21 cellular contexts compared by ENCODE assay signal in the genomic region with DNA sequence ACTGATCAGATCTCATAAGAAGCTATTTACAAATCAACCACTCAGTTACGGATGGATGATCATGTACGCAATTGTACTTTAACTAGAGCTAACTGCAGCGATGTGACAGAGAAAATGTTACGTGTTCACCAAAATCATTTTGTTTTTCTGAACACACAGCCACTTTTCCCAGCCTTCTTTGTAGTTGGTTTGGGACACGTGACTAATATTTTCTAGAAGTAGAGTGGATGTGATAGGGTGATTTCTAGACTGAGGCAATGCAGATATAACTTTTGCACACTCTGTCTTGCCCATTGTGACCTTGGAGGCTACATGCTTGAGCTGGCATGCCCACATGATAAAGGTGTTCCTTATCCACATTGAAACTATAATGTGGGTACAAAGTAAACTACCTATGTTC. TPM values are rescaled to one million over a fixed set of nuclear protein-coding genes. Genes with fewer than 3 reads are reported as not detected.
DNase-seq lines count a peak whose midpoint lies in the region; ATAC-seq and TF ChIP-seq lines count a peak whose summit lies in the region.
"Had no signal": no experiment of that assay in that cellular context is flagged by ENCODE, and none has a peak within 500 bp of the region (broad histone marks: within the 10 kb centered on the region; RNA-seq: fewer than 3 reads in every experiment).

No MANE protein-coding gene starts in this region.

- dilution Hi-C loops in IMR-90 (cut with HindIII; ENCODE audit: low sequenced_read_pairs, unreplicated experiment), result no loop called here

- intact Hi-C loops in activated CD4-positive, alpha-beta T cell treated with anti-CD3 and anti-CD28 coated beads, Interleukin-2, amount 10 ng/mL, durations not matched to agents 24 days and 14 days (cut with micrococcal nuclease), result no loop called here
- intact Hi-C loops in IMR-90 (cut with micrococcal nuclease), result no loop called here

- no peak overlapping the region for H3K56ac ChIP-seq in IMR-90 (ENCODE audit: extremely low read depth, insufficient read depth, low read length)

- no peak overlapping the region for H2BK20ac ChIP-seq in IMR-90 (ENCODE audit: low read depth, low read length)

- DNase-seq in activated CD4-positive, alpha-beta T cell treated with anti-CD3 and anti-CD28 coated beads, Interleukin-2, amount 10 ng/mL, durations not matched to agents 24 days and 14 days, result peak; percentile 37
- DNase-seq in activated CD4-positive, alpha-beta T cell treated with anti-CD3 and anti-CD28 coated beads, Interleukin-2, amount 50 U/mL, for 4 hours, result no peak
- peak; percentile 61 for DNase-seq in DMS53 (lab: John Stamatoyannopoulos, UW)
- DNase-seq in IMR-90, result no peak
- DNase-seq in osteocyte (ENCODE audit: extremely low spot score, unreplicated experiment), result peak; percentile 2
- no peak for DNase-seq in UCSD-AML1 (lab: John Stamatoyannopoulos, UW; ENCODE audit: unreplicated experiment)
- no peak for DNase-seq in stimulated activated CD4-positive, alpha-beta T cell treated with anti-CD3 and anti-CD28 coated beads, Interleukin-4, amount 100 ng/mL, for 1 hour
- DNase-seq in stimulated activated naive CD4-positive, alpha-beta T cell (lab: John Stamatoyannopoulos, UW), result no peak
- DNase-seq: AML-193; BE2C; CD4-positive, alpha-beta T cell; CD8-positive, alpha-beta memory T cell; DMS 273 treated with DMSO at 0.1 percent for 48 hours; DND-41; H9 had no signal

- CTCF ChIA-PET in IMR-90 (lab: Yijun Ruan, JAX), result interaction anchor here (1.9 kb wide), 1 partner anchor 9 kb away, joined by 7 read pairs; a partner anchor contains a TSS

- H3K4me2 ChIP-seq in IMR-90 (ENCODE audit: low read depth, low read length), result no peak overlapping the region
- H3K4me2 ChIP-seq: BLaER1 treated with 17β-estradiol and CSF1 and Interleukin-3, amounts not matched to agents 10 nM and 100 nM; GM23338 had no signal

- no peak overlapping the region for H2AK5ac ChIP-seq in IMR-90 (ENCODE audit: low read depth, low read length)

- H4K8ac ChIP-seq in IMR-90 (ENCODE audit: low read depth in 2 of 2, low read length in 2 of 2), result no peak overlapping the region

- no peak overlapping the region for H3K27ac ChIP-seq in IMR-90 (ENCODE audit: insufficient read depth, low read length)
- H3K27ac ChIP-seq: BLaER1 treated with 17β-estradiol and CSF1 and Interleukin-3, amounts not matched to agents 10 nM and 100 nM had no signal

- no peaks in the 10 kb centered on the region for H3K36me3 ChIP-seq in IMR-90 (ENCODE audit: control insufficient read depth, insufficient read depth, low read length)
- H3K36me3 ChIP-seq: BE2C; BLaER1 treated with 17β-estradiol and CSF1 and Interleukin-3, amounts not matched to agents 10 nM and 100 nM had no signal

- no peak overlapping the region for H3K23ac ChIP-seq in IMR-90 (ENCODE audit: low read depth, low read length)

- H3K9ac ChIP-seq in IMR-90 (ENCODE audit: low read depth, low read length), result no peak overlapping the region
- H3K9ac ChIP-seq: BLaER1 treated with 17β-estradiol and CSF1 and Interleukin-3, amounts not matched to agents 10 nM and 100 nM had no signal

- TF ChIP-seq CTCF in IMR-90 (conservative IDR thresholded peaks at IDR 0.05; ENCODE audit: low read depth, low read length) (no peak), osteocyte (IDR thresholded peaks at IDR 0.05) (no peak)

- H3K27me3 Mint-ChIP-seq in activated CD4-positive, alpha-beta T cell treated with anti-CD3 and anti-CD28 coated beads, Interleukin-2, amount 10 ng/mL, durations not matched to agents 24 days and 14 days, result peaks cover 42% of the 10 kb centered on the region
- H3K27me3 Mint-ChIP-seq in osteocyte (ENCODE audit: unreplicated experiment), result peaks cover 51% of the 10 kb centered on the region
- H3K27me3 Mint-ChIP-seq: CD4-positive, alpha-beta T cell had no signal

- no peaks in the 10 kb centered on the region for H3K9me1 ChIP-seq in IMR-90 (ENCODE audit: insufficient read depth, low read length)

- H3K4me3 ChIP-seq in IMR-90 (ENCODE audit: insufficient read depth, low read depth, low read length), result no peak overlapping the region
- H3K4me3 ChIP-seq: BLaER1 treated with 17β-estradiol and CSF1 and Interleukin-3, amounts not matched to agents 10 nM and 100 nM; GM23338 had no signal

- no peak overlapping the region for H2BK120ac ChIP-seq in IMR-90 (ENCODE audit: low read depth, low read length)

- no peak overlapping the region for H3K4me3 Mint-ChIP-seq in activated CD4-positive, alpha-beta T cell treated with anti-CD3 and anti-CD28 coated beads, Interleukin-2, amount 10 ng/mL, durations not matched to agents 24 days and 14 days
- no peak overlapping the region for H3K4me3 Mint-ChIP-seq in osteocyte (ENCODE audit: unreplicated experiment)
- H3K4me3 Mint-ChIP-seq: CD14-positive monocyte; CD4-positive, alpha-beta T cell; CD8-positive, alpha-beta memory T cell; GM23338; H9 had no signal

- no peak overlapping the region for H2AK9ac ChIP-seq in IMR-90 (replicated peaks; ENCODE audit: low read depth, low read length, poor library complexity)

- no peak overlapping the region for H3K18ac ChIP-seq in IMR-90 (ENCODE audit: low read depth, low read length)

- H3K27ac Mint-ChIP-seq in activated CD4-positive, alpha-beta T cell treated with anti-CD3 and anti-CD28 coated beads, Interleukin-2, amount 10 ng/mL, durations not matched to agents 24 days and 14 days, result no peak overlapping the region
- no peak overlapping the region for H3K27ac Mint-ChIP-seq in osteocyte (ENCODE audit: unreplicated experiment)
- H3K27ac Mint-ChIP-seq: CD4-positive, alpha-beta T cell; CD8-positive, alpha-beta memory T cell; GM23338; H9 had no signal

- H3K14ac ChIP-seq in IMR-90 (replicated peaks; ENCODE audit: low read depth, low read length), result no peak overlapping the region

- H4K5ac ChIP-seq in IMR-90 (ENCODE audit: low read depth, low read length), result no peak overlapping the region

- no CpG with 5 or more reads among the region's 5 CpGs for WGBS in IMR-90 (ENCODE audit: extremely low coverage in 2 of 2, insufficient read length in 1 of 2), 2 experiments

- H3K79me1 ChIP-seq in IMR-90 (ENCODE audit: low read depth in 1 of 2, low read length in 2 of 2), result no peaks in the 10 kb centered on the region

- H2BK5ac ChIP-seq in IMR-90 (ENCODE audit: low read depth, low read length, poor library complexity, severe bottlenecking), result no peak overlapping the region

- POLR2A ChIA-PET in IMR-90 (lab: Charles Lee; ENCODE audit: unreplicated experiment), result no interaction called here

- no peak for TF ChIP-seq RAD21 in IMR-90 (IDR thresholded peaks at IDR 0.05; ENCODE audit: low read length)

- no peaks in the 10 kb centered on the region for H3K4me1 ChIP-seq in IMR-90 (ENCODE audit: control insufficient read depth, insufficient read depth, low read length)
- H3K4me1 ChIP-seq: BE2C had no signal

- no peak overlapping the region for H2BK15ac ChIP-seq in IMR-90 (ENCODE audit: low read depth, low read length)

- H4K20me1 ChIP-seq in IMR-90 (ENCODE audit: insufficient read depth, low read length), result no peaks in the 10 kb centered on the region
- H4K20me1 ChIP-seq: BLaER1 treated with 17β-estradiol and CSF1 and Interleukin-3, amounts not matched to agents 10 nM and 100 nM had no signal

- H3K9me3 ChIP-seq in IMR-90 (ENCODE audit: control insufficient read depth, insufficient read depth, low read length), result no peaks in the 10 kb centered on the region
- H3K9me3 ChIP-seq: BE2C had no signal

- TF ChIP-seq POLR2A in IMR-90 (IDR thresholded peaks at IDR 0.05; ENCODE audit: low read depth, low read length), result no peak

- no peak overlapping the region for H2AFZ ChIP-seq in IMR-90 (replicated peaks; ENCODE audit: low read length, poor library complexity)
- H2AFZ ChIP-seq: GM23338 had no signal

- in situ Hi-C loops in IMR-90 (cut with MboI; ENCODE audit: low sequenced_read_pairs), result no loop called here

- H3K4me1 Mint-ChIP-seq in activated CD4-positive, alpha-beta T cell treated with anti-CD3 and anti-CD28 coated beads, Interleukin-2, amount 10 ng/mL, durations not matched to agents 24 days and 14 days, result no peaks in the 10 kb centered on the region
- H3K4me1 Mint-ChIP-seq in osteocyte (ENCODE audit: unreplicated experiment), result no peaks in the 10 kb centered on the region
- H3K4me1 Mint-ChIP-seq: CD14-positive monocyte; CD8-positive, alpha-beta memory T cell; GM23338; H9 had no signal

- BruUV-seq in IMR-90 (replicated peaks; lab: Mats Ljungman, UMichigan), result no TSS peak

- no peak for ATAC-seq in IMR-90 (ENCODE audit: low read depth)
- ATAC-seq: GM23338, HCT116 had no signal

- no peak overlapping the region for H3K4ac ChIP-seq in IMR-90 (ENCODE audit: low read depth, low read length)

- peaks cover 9% of the 10 kb centered on the region for H3K27me3 ChIP-seq in IMR-90 (ENCODE audit: control insufficient read depth, insufficient read depth, low read length)
- H3K27me3 ChIP-seq: BE2C; BLaER1 treated with 17β-estradiol and CSF1 and Interleukin-3, amounts not matched to agents 10 nM and 100 nM had no signal

- no peaks in the 10 kb centered on the region for H3K36me3 Mint-ChIP-seq in activated CD4-positive, alpha-beta T cell treated with anti-CD3 and anti-CD28 coated beads, Interleukin-2, amount 10 ng/mL, durations not matched to agents 24 days and 14 days (ENCODE audit: low read depth)
- H3K36me3 Mint-ChIP-seq in osteocyte (ENCODE audit: unreplicated experiment), result no peaks in the 10 kb centered on the region
- H3K36me3 Mint-ChIP-seq: CD14-positive monocyte had no signal

- H3K9me3 Mint-ChIP-seq in activated CD4-positive, alpha-beta T cell treated with anti-CD3 and anti-CD28 coated beads, Interleukin-2, amount 10 ng/mL, durations not matched to agents 24 days and 14 days, result no peaks in the 10 kb centered on the region
- H3K9me3 Mint-ChIP-seq in osteocyte (ENCODE audit: unreplicated experiment), result no peaks in the 10 kb centered on the region
- H3K9me3 Mint-ChIP-seq: GM23338 had no signal

- no peak overlapping the region for H4K91ac ChIP-seq in IMR-90 (ENCODE audit: insufficient read depth, low read depth, low read length)

RNA-seq across cellular contexts. Expression of a gene that starts 9.9 kb away (rescaled TPM):
- 0.07 and 0.12 TPM in 2 replicates for total RNA-seq in activated CD4-positive, alpha-beta T cell treated with anti-CD3 and anti-CD28 coated beads, Interleukin-2, amount 10 ng/mL, durations not matched to agents 24 days and 14 days
- total RNA-seq in IMR-90 (2012; rRNA removed) (not detected in 2 replicates), osteocyte (not detected in 2 replicates)
- polyA plus RNA-seq in IMR-90 (2012; rRNA removed), result not detected in 2 replicates
- not detected in 2 replicates for polyA plus RNA-seq in IMR-90 (2012; cell fraction: cytosol; rRNA removed)
- not detected in 2 replicates for polyA plus RNA-seq in IMR-90 (2012; cell fraction: nucleus; rRNA removed; ENCODE audit: low replicate concordance)
- total RNA-seq: CD4-positive, alpha-beta T cell; CD8-positive, alpha-beta memory T cell; GM23338; H4; H9 had no signal
- polyA plus RNA-seq: CD14-positive monocyte; CD8-positive, alpha-beta memory T cell; GM23338 had no signal

RNA-seq across cellular contexts. Expression of a gene that starts 40.2 kb away (rescaled TPM):
- total RNA-seq in activated CD4-positive, alpha-beta T cell treated with anti-CD3 and anti-CD28 coated beads, Interleukin-2, amount 10 ng/mL, durations not matched to agents 24 days and 14 days, result 15.0 and 16.9 TPM in 2 replicates
- total RNA-seq in IMR-90 (2012; rRNA removed) (not detected in 2 replicates), osteocyte (not detected in 2 replicates)
- polyA plus RNA-seq in IMR-90 (2012; rRNA removed), result not detected in 2 replicates
- not detected in 2 replicates for polyA plus RNA-seq in IMR-90 (2012; cell fraction: cytosol; rRNA removed)
- polyA plus RNA-seq in IMR-90 (2012; cell fraction: nucleus; rRNA removed; ENCODE audit: low replicate concordance), result 0.03 TPM in 1 of 2 replicates, not detected in the other
- total RNA-seq: A172, GM23338, H9 had no signal
- polyA plus RNA-seq: CD14-positive monocyte, GM23338 had no signal

Comparison
In these comparisons a context has a peak if more than half of its experiments do, and no peak if none do; other contexts are left out.
1. DNase-seq: peak in activated CD4-positive, alpha-beta T cell treated with anti-CD3 and anti-CD28 coated beads, Interleukin-2, amount 10 ng/mL, durations not matched to agents 24 days and 14 days (single experiment), DMS53 (single experiment) and osteocyte (single experiment); none in activated CD4-positive, alpha-beta T cell treated with anti-CD3 and anti-CD28 coated beads, Interleukin-2, amount 50 U/mL, for 4 hours (0 of 2), IMR-90 (single experiment), UCSD-AML1 (single experiment), stimulated activated CD4-positive, alpha-beta T cell treated with anti-CD3 and anti-CD28 coated beads, Interleukin-4, amount 100 ng/mL, for 1 hour (single experiment) and stimulated activated naive CD4-positive, alpha-beta T cell (0 of 6).
2. RNA of a gene that starts 40.2 kb away (total RNA-seq): 15.0 to 16.9 TPM in activated CD4-positive, alpha-beta T cell treated with anti-CD3 and anti-CD28 coated beads, Interleukin-2, amount 10 ng/mL, durations not matched to agents 24 days and 14 days; not detected in IMR-90 and not detected in osteocyte; every median in the first group is over 10 times any median in the second.